ENCODE assay signal across 1 cellular context in genomic region chr12:45234134-45234865, GRCh38.
TF ChIP-seq lines count a peak whose summit lies in the region.

No MANE protein-coding gene starts in this region.

TF ChIP-seq in HepG2, 621 proteins besides CTCF, POLR2A, EP300 and RAD21 (continued from another document and continues in another):
- TF ChIP-seq, protein P1, sequence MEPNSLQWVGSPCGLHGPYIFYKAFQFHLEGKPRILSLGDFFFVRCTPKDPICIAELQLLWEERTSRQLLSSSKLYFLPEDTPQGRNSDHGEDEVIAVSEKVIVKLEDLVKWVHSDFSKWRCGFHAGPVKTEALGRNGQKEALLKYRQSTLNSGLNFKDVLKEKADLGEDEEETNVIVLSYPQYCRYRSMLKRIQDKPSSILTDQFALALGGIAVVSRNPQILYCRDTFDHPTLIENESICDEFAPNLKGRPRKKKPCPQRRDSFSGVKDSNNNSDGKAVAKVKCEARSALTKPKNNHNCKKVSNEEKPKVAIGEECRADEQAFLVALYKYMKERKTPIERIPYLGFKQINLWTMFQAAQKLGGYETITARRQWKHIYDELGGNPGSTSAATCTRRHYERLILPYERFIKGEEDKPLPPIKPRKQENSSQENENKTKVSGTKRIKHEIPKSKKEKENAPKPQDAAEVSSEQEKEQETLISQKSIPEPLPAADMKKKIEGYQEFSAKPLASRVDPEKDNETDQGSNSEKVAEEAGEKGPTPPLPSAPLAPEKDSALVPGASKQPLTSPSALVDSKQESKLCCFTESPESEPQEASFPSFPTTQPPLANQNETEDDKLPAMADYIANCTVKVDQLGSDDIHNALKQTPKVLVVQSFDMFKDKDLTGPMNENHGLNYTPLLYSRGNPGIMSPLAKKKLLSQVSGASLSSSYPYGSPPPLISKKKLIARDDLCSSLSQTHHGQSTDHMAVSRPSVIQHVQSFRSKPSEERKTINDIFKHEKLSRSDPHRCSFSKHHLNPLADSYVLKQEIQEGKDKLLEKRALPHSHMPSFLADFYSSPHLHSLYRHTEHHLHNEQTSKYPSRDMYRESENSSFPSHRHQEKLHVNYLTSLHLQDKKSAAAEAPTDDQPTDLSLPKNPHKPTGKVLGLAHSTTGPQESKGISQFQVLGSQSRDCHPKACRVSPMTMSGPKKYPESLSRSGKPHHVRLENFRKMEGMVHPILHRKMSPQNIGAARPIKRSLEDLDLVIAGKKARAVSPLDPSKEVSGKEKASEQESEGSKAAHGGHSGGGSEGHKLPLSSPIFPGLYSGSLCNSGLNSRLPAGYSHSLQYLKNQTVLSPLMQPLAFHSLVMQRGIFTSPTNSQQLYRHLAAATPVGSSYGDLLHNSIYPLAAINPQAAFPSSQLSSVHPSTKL (CRISPR knock-in tag; IDR thresholded peaks at IDR 0.05): peak; percentile 68; the same call in 1 of the 2 replicates
- TF ChIP-seq ARID3A (IDR thresholded peaks at IDR 0.05; ENCODE audit: low read depth, low read length): peak; percentile 24; the same call in 1 of the 2 replicates
- no peak for TF ChIP-seq ZNF773 (CRISPR knock-in tag; IDR thresholded peaks at IDR 0.05; ENCODE audit: borderline replicate concordance)
- TF ChIP-seq SOX5 (CRISPR knock-in tag; IDR thresholded peaks at IDR 0.05; ENCODE audit: borderline replicate concordance): no peak; the same call in 1 of the 2 replicates
- peak; percentile 73 for TF ChIP-seq SAP130 (CRISPR knock-in tag; IDR thresholded peaks at IDR 0.05; ENCODE audit: low read depth)
- TF ChIP-seq AGO1 (IDR thresholded peaks at IDR 0.05; ENCODE audit: low read depth, low read length, poor library complexity, severe bottlenecking): no peak
- no peak for TF ChIP-seq ZNF562 (CRISPR knock-in tag; IDR thresholded peaks at IDR 0.05; ENCODE audit: borderline replicate concordance)
- peak; percentile 29; the same call in 1 of the 2 replicates for TF ChIP-seq NFIC (IDR thresholded peaks at IDR 0.05; ENCODE audit: low read length)
- peak; percentile 66; the same call in 1 of the 2 replicates for TF ChIP-seq MAFG (CRISPR knock-in tag; IDR thresholded peaks at IDR 0.05)
- TF ChIP-seq PRPF4 (IDR thresholded peaks at IDR 0.05; ENCODE audit: low read depth, low read length, poor library complexity, severe bottlenecking): peak; percentile 62
- TF ChIP-seq, protein P2, sequence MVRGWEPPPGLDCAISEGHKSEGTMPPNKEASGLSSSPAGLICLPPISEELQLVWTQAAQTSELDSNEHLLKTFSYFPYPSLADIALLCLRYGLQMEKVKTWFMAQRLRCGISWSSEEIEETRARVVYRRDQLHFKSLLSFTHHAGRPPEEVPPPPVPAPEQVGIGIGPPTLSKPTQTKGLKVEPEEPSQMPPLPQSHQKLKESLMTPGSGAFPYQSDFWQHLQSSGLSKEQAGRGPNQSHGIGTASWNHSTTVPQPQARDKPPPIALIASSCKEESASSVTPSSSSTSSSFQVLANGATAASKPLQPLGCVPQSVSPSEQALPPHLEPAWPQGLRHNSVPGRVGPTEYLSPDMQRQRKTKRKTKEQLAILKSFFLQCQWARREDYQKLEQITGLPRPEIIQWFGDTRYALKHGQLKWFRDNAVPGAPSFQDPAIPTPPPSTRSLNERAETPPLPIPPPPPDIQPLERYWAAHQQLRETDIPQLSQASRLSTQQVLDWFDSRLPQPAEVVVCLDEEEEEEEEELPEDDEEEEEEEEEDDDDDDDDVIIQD (CRISPR knock-in tag; IDR thresholded peaks at IDR 0.05; ENCODE audit: low read depth): peak; percentile 58
- TF ChIP-seq GATAD2A (CRISPR knock-in tag; IDR thresholded peaks at IDR 0.05): peak; percentile 27; the same call in 1 of the 2 replicates
- TF ChIP-seq ZNF564 (CRISPR knock-in tag; IDR thresholded peaks at IDR 0.05): no peak
- TF ChIP-seq ERF (CRISPR knock-in tag; IDR thresholded peaks at IDR 0.05): 0 out of 2 replicates have a peak, but pooled peaks have one; percentile 22
- TF ChIP-seq SIX1 (CRISPR knock-in tag; IDR thresholded peaks at IDR 0.05; ENCODE audit: borderline replicate concordance): peak; percentile 79; the same call in 1 of the 2 replicates
- TF ChIP-seq SIX4 (CRISPR knock-in tag; IDR thresholded peaks at IDR 0.05): 0 out of 2 replicates have a peak, but pooled peaks have one; percentile 32
- TF ChIP-seq LRRFIP1 (CRISPR knock-in tag; conservative IDR thresholded peaks at IDR 0.05): no peak
- no peak for TF ChIP-seq SRSF9 (IDR thresholded peaks at IDR 0.05; ENCODE audit: borderline replicate concordance, insufficient read depth, low read depth, low read length, poor library complexity, severe bottlenecking)
- peak; percentile 34; the same call in 1 of the 2 replicates for TF ChIP-seq KMT2B (CRISPR knock-in tag; IDR thresholded peaks at IDR 0.05)
- no peak for TF ChIP-seq ARHGAP35 (CRISPR knock-in tag; IDR thresholded peaks at IDR 0.05; ENCODE audit: borderline replicate concordance)
- TF ChIP-seq, protein P3, sequence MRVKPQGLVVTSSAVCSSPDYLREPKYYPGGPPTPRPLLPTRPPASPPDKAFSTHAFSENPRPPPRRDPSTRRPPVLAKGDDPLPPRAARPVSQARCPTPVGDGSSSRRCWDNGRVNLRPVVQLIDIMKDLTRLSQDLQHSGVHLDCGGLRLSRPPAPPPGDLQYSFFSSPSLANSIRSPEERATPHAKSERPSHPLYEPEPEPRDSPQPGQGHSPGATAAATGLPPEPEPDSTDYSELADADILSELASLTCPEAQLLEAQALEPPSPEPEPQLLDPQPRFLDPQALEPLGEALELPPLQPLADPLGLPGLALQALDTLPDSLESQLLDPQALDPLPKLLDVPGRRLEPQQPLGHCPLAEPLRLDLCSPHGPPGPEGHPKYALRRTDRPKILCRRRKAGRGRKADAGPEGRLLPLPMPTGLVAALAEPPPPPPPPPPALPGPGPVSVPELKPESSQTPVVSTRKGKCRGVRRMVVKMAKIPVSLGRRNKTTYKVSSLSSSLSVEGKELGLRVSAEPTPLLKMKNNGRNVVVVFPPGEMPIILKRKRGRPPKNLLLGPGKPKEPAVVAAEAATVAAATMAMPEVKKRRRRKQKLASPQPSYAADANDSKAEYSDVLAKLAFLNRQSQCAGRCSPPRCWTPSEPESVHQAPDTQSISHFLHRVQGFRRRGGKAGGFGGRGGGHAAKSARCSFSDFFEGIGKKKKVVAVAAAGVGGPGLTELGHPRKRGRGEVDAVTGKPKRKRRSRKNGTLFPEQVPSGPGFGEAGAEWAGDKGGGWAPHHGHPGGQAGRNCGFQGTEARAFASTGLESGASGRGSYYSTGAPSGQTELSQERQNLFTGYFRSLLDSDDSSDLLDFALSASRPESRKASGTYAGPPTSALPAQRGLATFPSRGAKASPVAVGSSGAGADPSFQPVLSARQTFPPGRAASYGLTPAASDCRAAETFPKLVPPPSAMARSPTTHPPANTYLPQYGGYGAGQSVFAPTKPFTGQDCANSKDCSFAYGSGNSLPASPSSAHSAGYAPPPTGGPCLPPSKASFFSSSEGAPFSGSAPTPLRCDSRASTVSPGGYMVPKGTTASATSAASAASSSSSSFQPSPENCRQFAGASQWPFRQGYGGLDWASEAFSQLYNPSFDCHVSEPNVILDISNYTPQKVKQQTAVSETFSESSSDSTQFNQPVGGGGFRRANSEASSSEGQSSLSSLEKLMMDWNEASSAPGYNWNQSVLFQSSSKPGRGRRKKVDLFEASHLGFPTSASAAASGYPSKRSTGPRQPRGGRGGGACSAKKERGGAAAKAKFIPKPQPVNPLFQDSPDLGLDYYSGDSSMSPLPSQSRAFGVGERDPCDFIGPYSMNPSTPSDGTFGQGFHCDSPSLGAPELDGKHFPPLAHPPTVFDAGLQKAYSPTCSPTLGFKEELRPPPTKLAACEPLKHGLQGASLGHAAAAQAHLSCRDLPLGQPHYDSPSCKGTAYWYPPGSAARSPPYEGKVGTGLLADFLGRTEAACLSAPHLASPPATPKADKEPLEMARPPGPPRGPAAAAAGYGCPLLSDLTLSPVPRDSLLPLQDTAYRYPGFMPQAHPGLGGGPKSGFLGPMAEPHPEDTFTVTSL (CRISPR knock-in tag; IDR thresholded peaks at IDR 0.05; ENCODE audit: borderline replicate concordance): peak; percentile 57; the same call in 1 of the 2 replicates
- TF ChIP-seq SOX6 (IDR thresholded peaks at IDR 0.05): no peak
- TF ChIP-seq SOX6 (CRISPR knock-in tag; IDR thresholded peaks at IDR 0.05): peak; percentile 33; the same call in 1 of the 2 replicates
- TF ChIP-seq ZNF225 (CRISPR knock-in tag; IDR thresholded peaks at IDR 0.05): no peak
- no peak for TF ChIP-seq DPF2 (CRISPR knock-in tag; IDR thresholded peaks at IDR 0.05; ENCODE audit: borderline replicate concordance, low read depth)
- TF ChIP-seq, protein P4, sequence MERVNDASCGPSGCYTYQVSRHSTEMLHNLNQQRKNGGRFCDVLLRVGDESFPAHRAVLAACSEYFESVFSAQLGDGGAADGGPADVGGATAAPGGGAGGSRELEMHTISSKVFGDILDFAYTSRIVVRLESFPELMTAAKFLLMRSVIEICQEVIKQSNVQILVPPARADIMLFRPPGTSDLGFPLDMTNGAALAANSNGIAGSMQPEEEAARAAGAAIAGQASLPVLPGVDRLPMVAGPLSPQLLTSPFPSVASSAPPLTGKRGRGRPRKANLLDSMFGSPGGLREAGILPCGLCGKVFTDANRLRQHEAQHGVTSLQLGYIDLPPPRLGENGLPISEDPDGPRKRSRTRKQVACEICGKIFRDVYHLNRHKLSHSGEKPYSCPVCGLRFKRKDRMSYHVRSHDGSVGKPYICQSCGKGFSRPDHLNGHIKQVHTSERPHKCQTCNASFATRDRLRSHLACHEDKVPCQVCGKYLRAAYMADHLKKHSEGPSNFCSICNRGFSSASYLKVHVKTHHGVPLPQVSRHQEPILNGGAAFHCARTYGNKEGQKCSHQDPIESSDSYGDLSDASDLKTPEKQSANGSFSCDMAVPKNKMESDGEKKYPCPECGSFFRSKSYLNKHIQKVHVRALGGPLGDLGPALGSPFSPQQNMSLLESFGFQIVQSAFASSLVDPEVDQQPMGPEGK (CRISPR knock-in tag; IDR thresholded peaks at IDR 0.05): peak; percentile 56
- TF ChIP-seq, protein P5, sequence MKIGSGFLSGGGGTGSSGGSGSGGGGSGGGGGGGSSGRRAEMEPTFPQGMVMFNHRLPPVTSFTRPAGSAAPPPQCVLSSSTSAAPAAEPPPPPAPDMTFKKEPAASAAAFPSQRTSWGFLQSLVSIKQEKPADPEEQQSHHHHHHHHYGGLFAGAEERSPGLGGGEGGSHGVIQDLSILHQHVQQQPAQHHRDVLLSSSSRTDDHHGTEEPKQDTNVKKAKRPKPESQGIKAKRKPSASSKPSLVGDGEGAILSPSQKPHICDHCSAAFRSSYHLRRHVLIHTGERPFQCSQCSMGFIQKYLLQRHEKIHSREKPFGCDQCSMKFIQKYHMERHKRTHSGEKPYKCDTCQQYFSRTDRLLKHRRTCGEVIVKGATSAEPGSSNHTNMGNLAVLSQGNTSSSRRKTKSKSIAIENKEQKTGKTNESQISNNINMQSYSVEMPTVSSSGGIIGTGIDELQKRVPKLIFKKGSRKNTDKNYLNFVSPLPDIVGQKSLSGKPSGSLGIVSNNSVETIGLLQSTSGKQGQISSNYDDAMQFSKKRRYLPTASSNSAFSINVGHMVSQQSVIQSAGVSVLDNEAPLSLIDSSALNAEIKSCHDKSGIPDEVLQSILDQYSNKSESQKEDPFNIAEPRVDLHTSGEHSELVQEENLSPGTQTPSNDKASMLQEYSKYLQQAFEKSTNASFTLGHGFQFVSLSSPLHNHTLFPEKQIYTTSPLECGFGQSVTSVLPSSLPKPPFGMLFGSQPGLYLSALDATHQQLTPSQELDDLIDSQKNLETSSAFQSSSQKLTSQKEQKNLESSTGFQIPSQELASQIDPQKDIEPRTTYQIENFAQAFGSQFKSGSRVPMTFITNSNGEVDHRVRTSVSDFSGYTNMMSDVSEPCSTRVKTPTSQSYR (CRISPR knock-in tag; IDR thresholded peaks at IDR 0.05; ENCODE audit: borderline replicate concordance): peak; percentile 60; the same call in 1 of the 2 replicates
- 0 out of 2 replicates have a peak, but pooled peaks have one; percentile 19 for TF ChIP-seq JUNB (CRISPR knock-in tag; IDR thresholded peaks at IDR 0.05; ENCODE audit: borderline replicate concordance)
- no peak for TF ChIP-seq ZNF598 (CRISPR knock-in tag; IDR thresholded peaks at IDR 0.05; ENCODE audit: borderline replicate concordance)
- TF ChIP-seq MAZ (IDR thresholded peaks at IDR 0.05; ENCODE audit: borderline replicate concordance, low read depth, low read length): no peak
- no peak for TF ChIP-seq MAZ (CRISPR knock-in tag; IDR thresholded peaks at IDR 0.05; ENCODE audit: low read depth)
- TF ChIP-seq SOX13 (IDR thresholded peaks at IDR 0.05): no peak
- TF ChIP-seq SOX13 (CRISPR knock-in tag; conservative IDR thresholded peaks at IDR 0.05 in 1 of 2, IDR thresholded peaks at IDR 0.05 in 1 of 2): peak in 1 of 2 experiments; percentile 31; a peak in 1 of 4 replicates
- no peak for TF ChIP-seq ZBTB8A (CRISPR knock-in tag; IDR thresholded peaks at IDR 0.05; ENCODE audit: borderline replicate concordance, low read depth)
- TF ChIP-seq HDAC2 (CRISPR knock-in tag; IDR thresholded peaks at IDR 0.05): peak; percentile 18; the same call in 1 of the 2 replicates
- TF ChIP-seq ZNF230 (CRISPR knock-in tag; IDR thresholded peaks at IDR 0.05): no peak
- TF ChIP-seq NFE2 (CRISPR knock-in tag; IDR thresholded peaks at IDR 0.05): 0 out of 2 replicates have a peak, but pooled peaks have one; percentile 44
- TF ChIP-seq FOSL2 (CRISPR knock-in tag; IDR thresholded peaks at IDR 0.05): peak; percentile 88
- peak; percentile 78 for TF ChIP-seq TEAD3 (CRISPR knock-in tag; optimal IDR thresholded peaks at IDR 0.05; ENCODE audit: borderline replicate concordance)
